ENCODE assay signal across 1 cellular context in the genomic region with DNA sequence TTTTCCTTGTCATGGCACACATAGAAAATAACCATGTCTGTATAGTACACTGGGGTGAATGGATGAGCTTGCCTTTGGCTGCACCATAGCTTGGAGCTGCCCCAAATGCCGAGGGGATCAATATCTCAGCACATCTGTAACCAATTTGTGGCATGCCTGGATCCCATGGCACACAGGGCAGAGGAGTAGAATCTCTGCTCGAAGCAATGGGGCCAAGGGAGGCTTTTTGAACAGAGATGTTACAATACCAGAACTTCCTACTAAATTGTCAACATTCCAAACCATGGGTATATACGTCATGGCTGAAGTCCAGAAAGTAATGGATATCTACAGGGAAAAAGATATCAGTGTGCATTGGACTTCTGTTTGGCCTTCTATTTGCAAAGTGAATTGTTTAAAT.
TF ChIP-seq lines count a peak whose summit lies in the region.

No MANE protein-coding gene starts in this region.

TF ChIP-seq in GM23338, 12 proteins besides CTCF, POLR2A, EP300 and RAD21 (continued from another document):
- TF ChIP-seq, protein P1, sequence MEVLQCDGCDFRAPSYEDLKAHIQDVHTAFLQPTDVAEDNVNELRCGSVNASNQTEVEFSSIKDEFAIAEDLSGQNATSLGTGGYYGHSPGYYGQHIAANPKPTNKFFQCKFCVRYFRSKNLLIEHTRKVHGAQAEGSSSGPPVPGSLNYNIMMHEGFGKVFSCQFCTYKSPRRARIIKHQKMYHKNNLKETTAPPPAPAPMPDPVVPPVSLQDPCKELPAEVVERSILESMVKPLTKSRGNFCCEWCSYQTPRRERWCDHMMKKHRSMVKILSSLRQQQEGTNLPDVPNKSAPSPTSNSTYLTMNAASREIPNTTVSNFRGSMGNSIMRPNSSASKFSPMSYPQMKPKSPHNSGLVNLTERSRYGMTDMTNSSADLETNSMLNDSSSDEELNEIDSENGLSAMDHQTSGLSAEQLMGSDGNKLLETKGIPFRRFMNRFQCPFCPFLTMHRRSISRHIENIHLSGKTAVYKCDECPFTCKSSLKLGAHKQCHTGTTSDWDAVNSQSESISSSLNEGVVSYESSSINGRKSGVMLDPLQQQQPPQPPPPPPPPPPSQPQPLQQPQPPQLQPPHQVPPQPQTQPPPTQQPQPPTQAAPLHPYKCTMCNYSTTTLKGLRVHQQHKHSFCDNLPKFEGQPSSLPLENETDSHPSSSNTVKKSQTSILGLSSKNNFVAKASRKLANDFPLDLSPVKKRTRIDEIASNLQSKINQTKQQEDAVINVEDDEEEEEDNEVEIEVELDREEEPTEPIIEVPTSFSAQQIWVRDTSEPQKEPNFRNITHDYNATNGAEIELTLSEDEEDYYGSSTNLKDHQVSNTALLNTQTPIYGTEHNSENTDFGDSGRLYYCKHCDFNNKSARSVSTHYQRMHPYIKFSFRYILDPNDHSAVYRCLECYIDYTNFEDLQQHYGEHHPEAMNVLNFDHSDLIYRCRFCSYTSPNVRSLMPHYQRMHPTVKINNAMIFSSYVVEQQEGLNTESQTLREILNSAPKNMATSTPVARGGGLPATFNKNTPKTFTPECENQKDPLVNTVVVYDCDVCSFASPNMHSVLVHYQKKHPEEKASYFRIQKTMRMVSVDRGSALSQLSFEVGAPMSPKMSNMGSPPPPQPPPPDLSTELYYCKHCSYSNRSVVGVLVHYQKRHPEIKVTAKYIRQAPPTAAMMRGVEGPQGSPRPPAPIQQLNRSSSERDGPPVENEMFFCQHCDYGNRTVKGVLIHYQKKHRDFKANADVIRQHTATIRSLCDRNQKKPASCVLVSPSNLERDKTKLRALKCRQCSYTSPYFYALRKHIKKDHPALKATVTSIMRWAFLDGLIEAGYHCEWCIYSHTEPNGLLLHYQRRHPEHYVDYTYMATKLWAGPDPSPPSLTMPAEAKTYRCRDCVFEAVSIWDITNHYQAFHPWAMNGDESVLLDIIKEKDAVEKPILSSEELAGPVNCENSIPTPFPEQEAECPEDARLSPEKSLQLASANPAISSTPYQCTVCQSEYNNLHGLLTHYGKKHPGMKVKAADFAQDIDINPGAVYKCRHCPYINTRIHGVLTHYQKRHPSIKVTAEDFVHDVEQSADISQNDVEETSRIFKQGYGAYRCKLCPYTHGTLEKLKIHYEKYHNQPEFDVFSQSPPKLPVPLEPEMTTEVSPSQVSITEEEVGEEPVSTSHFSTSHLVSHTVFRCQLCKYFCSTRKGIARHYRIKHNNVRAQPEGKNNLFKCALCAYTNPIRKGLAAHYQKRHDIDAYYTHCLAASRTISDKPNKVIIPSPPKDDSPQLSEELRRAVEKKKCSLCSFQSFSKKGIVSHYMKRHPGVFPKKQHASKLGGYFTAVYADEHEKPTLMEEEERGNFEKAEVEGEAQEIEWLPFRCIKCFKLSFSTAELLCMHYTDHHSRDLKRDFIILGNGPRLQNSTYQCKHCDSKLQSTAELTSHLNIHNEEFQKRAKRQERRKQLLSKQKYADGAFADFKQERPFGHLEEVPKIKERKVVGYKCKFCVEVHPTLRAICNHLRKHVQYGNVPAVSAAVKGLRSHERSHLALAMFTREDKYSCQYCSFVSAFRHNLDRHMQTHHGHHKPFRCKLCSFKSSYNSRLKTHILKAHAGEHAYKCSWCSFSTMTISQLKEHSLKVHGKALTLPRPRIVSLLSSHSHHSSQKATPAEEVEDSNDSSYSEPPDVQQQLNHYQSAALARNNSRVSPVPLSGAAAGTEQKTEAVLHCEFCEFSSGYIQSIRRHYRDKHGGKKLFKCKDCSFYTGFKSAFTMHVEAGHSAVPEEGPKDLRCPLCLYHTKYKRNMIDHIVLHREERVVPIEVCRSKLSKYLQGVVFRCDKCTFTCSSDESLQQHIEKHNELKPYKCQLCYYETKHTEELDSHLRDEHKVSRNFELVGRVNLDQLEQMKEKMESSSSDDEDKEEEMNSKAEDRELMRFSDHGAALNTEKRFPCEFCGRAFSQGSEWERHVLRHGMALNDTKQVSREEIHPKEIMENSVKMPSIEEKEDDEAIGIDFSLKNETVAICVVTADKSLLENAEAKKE (CRISPR knock-in tag; IDR thresholded peaks at IDR 0.05), result no peak
- TF ChIP-seq STAT1 (IDR thresholded peaks at IDR 0.05; ENCODE audit: unreplicated experiment), result no peak
- TF ChIP-seq, protein P2, sequence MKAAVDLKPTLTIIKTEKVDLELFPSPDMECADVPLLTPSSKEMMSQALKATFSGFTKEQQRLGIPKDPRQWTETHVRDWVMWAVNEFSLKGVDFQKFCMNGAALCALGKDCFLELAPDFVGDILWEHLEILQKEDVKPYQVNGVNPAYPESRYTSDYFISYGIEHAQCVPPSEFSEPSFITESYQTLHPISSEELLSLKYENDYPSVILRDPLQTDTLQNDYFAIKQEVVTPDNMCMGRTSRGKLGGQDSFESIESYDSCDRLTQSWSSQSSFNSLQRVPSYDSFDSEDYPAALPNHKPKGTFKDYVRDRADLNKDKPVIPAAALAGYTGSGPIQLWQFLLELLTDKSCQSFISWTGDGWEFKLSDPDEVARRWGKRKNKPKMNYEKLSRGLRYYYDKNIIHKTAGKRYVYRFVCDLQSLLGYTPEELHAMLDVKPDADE (IDR thresholded peaks at IDR 0.05), result no peak
